1 cellular context compared by ENCODE assay signal in the genomic region with DNA sequence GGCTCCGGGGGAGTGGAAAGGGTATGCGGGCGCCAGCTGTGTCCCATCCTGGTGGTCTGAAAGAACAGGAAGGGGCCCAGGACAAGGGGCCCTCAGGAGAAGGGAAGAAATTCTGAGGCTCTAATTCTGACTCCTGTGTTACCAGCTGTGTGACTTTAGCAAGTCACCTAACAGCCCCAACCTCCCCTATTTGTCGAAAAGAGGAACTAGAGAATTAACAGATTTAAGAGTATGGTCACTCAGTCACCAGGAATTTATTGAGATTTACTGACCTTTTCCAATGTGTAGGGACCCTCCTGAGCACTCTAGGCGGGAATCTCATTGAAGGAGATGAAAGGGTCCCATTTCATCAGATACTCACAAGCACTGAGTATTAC.
TF ChIP-seq lines count a peak whose summit lies in the region.

No MANE protein-coding gene starts in this region.

TF ChIP-seq in GM12878, 131 proteins besides CTCF, POLR2A, EP300 and RAD21:
- TF ChIP-seq, protein P1, sequence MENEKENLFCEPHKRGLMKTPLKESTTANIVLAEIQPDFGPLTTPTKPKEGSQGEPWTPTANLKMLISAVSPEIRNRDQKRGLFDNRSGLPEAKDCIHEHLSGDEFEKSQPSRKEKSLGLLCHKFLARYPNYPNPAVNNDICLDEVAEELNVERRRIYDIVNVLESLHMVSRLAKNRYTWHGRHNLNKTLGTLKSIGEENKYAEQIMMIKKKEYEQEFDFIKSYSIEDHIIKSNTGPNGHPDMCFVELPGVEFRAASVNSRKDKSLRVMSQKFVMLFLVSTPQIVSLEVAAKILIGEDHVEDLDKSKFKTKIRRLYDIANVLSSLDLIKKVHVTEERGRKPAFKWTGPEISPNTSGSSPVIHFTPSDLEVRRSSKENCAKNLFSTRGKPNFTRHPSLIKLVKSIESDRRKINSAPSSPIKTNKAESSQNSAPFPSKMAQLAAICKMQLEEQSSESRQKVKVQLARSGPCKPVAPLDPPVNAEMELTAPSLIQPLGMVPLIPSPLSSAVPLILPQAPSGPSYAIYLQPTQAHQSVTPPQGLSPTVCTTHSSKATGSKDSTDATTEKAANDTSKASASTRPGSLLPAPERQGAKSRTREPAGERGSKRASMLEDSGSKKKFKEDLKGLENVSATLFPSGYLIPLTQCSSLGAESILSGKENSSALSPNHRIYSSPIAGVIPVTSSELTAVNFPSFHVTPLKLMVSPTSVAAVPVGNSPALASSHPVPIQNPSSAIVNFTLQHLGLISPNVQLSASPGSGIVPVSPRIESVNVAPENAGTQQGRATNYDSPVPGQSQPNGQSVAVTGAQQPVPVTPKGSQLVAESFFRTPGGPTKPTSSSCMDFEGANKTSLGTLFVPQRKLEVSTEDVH (IDR thresholded peaks at IDR 0.05; ENCODE audit: low read depth, partially characterized antibody): no peak
- TF ChIP-seq, protein P2, sequence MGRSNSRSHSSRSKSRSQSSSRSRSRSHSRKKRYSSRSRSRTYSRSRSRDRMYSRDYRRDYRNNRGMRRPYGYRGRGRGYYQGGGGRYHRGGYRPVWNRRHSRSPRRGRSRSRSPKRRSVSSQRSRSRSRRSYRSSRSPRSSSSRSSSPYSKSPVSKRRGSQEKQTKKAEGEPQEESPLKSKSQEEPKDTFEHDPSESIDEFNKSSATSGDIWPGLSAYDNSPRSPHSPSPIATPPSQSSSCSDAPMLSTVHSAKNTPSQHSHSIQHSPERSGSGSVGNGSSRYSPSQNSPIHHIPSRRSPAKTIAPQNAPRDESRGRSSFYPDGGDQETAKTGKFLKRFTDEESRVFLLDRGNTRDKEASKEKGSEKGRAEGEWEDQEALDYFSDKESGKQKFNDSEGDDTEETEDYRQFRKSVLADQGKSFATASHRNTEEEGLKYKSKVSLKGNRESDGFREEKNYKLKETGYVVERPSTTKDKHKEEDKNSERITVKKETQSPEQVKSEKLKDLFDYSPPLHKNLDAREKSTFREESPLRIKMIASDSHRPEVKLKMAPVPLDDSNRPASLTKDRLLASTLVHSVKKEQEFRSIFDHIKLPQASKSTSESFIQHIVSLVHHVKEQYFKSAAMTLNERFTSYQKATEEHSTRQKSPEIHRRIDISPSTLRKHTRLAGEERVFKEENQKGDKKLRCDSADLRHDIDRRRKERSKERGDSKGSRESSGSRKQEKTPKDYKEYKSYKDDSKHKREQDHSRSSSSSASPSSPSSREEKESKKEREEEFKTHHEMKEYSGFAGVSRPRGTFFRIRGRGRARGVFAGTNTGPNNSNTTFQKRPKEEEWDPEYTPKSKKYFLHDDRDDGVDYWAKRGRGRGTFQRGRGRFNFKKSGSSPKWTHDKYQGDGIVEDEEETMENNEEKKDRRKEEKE (IDR thresholded peaks at IDR 0.05): no peak
- TF ChIP-seq SMC3 (IDR thresholded peaks at IDR 0.05; ENCODE audit: borderline replicate concordance, low read length) (no peak), EGR1 (IDR thresholded peaks at IDR 0.05; ENCODE audit: borderline replicate concordance in 1 of 2, low read depth in 2 of 2, low read length in 2 of 2) (no peak), RB1 (IDR thresholded peaks at IDR 0.05; ENCODE audit: borderline replicate concordance) (no peak), ZBED1 (IDR thresholded peaks at IDR 0.05; ENCODE audit: borderline replicate concordance) (no peak), SPI1 (IDR thresholded peaks at IDR 0.05; ENCODE audit: borderline replicate concordance, insufficient read depth, low read depth, low read length) (peak; percentile 45; the same call in 1 of the 2 replicates)
